ENCODE assay signal across 2 cellular contexts in the genomic region with DNA sequence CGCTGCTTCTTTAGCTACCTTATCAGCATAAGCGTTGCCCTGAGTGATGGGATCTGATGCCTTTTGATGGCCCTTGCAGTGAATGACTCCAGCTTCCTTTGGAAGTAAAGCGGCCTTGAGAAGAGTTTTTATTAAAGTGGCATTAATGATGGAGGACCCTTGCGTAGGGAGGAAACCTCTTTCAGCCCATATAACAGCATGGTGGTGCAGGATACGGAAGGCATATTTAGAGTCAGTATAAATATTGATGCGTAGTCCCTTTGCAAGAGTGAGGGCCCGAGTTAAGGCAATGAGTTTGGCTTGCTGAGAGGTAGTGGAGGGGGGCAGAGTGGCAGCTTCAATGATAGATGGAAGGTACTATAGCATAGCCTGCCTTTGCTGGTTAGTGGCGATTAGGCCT. TPM values are rescaled to one million over a fixed set of nuclear protein-coding genes. Genes with fewer than 3 reads are reported as not detected.
"Had no signal": no experiment of that assay in that cellular context is flagged by ENCODE, and none has a peak within 500 bp of the region (broad histone marks: within the 10 kb centered on the region; RNA-seq: fewer than 3 reads in every experiment).

No MANE protein-coding gene starts in this region.

RNA-seq across cellular contexts. Expression of gene KCNK12, which starts 15.8 kb away (rescaled TPM):
- total RNA-seq: GM23248, H4 had no signal
